16 cellular contexts compared by ENCODE assay signal in the genomic region with DNA sequence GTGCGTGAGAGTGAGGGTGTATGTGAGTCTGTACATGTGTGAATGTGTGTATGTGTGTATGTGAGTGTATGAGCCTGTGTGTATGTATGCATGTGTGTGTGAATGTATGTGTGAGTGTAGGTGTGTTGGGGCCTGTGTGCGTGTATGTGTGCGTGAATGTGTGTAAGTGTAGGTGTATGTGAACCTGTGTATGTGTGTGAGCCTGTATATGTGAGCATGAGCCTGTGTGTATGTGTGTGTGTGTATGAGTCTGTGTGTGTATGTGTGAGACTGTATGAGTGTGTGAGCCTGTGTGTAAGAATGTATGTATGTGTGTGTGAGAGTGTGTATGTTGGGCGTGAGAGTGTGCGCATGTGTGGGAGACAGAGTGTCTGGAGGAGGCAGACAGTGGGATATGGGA. TPM values are rescaled to one million over a fixed set of nuclear protein-coding genes. Genes with fewer than 3 reads are reported as not detected.
DNase-seq lines count a peak whose midpoint lies in the region; ATAC-seq, FAIRE-seq and TF ChIP-seq lines count a peak whose summit lies in the region.
"Had no signal": no experiment of that assay in that cellular context is flagged by ENCODE, and none has a peak within 500 bp of the region (broad histone marks: within the 10 kb centered on the region; RNA-seq: fewer than 3 reads in every experiment).

No MANE protein-coding gene starts in this region.

- H3K79me1 ChIP-seq in neuronal stem cell (ENCODE audit: low read depth, low read length) = no peaks in the 10 kb centered on the region

- no peak overlapping the region for H2AFZ ChIP-seq in HepG2 (ENCODE audit: low read length)
- no peak overlapping the region for H2AFZ ChIP-seq in neuronal stem cell (ENCODE audit: low read length)

- H3K4ac ChIP-seq in neuronal stem cell (ENCODE audit: low read length) = peak overlapping the region; percentile 53

- POLR2A ChIA-PET in HepG2 (lab: Yijun Ruan, JAX) = no interaction called here

- in situ Hi-C loops in HepG2 (cut with HindIII; ENCODE audit: extremely low pct_ligation_motif_present, low pct_unique_long_range_greater_than_20kb) = no loop called here

- no peak overlapping the region for H3K9ac ChIP-seq in HepG2 (ENCODE audit: insufficient read depth, low read depth, low read length)
- peak overlapping the region; percentile 64 for H3K9ac ChIP-seq in neuronal stem cell (ENCODE audit: low read depth, low read length, poor library complexity)

- peak; percentile 10; the same call in 1 of the 3 replicates for ATAC-seq in HepG2
- ATAC-seq in right lobe of liver = no peak
- ATAC-seq in esophagus mucosa = peak; percentile 19

- no peak overlapping the region for H4K8ac ChIP-seq in neuronal stem cell (ENCODE audit: low read depth, low read length)

- peak overlapping the region; percentile 88 for H2BK12ac ChIP-seq in neuronal stem cell (ENCODE audit: low read length)

- H2BK5ac ChIP-seq in neuronal stem cell (ENCODE audit: low read length) = no peak overlapping the region

- H4K20me1 ChIP-seq in HepG2 (ENCODE audit: insufficient read depth, low read length) = no peaks in the 10 kb centered on the region

- no peak for TF ChIP-seq CTCF in HepG2 (CRISPR knock-in tag; IDR thresholded peaks at IDR 0.05)
- TF ChIP-seq CTCF in right lobe of liver (IDR thresholded peaks at IDR 0.05) = no peak

- TF ChIP-seq EP300 in HepG2 (IDR thresholded peaks at IDR 0.05; ENCODE audit: low read depth in 2 of 2, low read length in 2 of 2) (no peak), HepG2 (CRISPR knock-in tag; IDR thresholded peaks at IDR 0.05; ENCODE audit: borderline replicate concordance) (no peak)

- H3K27me3 ChIP-seq in HepG2 (ENCODE audit: control insufficient read depth in 1 of 2, insufficient read depth in 2 of 2, low read length in 2 of 2) (peaks cover 4 to 42% of the 10 kb centered on the region in 2 experiments), right lobe of liver (no peaks in the 10 kb centered on the region), neuronal stem cell (ENCODE audit: control insufficient read depth in 3 of 3, insufficient read depth in 3 of 3, low read depth in 1 of 3, low read length in 3 of 3) (no peaks in the 10 kb centered on the region)
- H3K27me3 ChIP-seq: Peyer's patch had no signal

- peak overlapping the region; percentile 36 for H3K18ac ChIP-seq in neuronal stem cell (ENCODE audit: low read length)

- intact Hi-C loops in HepG2 (cut with micrococcal nuclease; ENCODE audit: unreplicated experiment) = no loop called here
- intact Hi-C loops in right lobe of liver (cut with DNase I) = no loop called here

- H2BK120ac ChIP-seq in neuronal stem cell (ENCODE audit: low read depth, low read length) = no peak overlapping the region

- CTCF ChIA-PET in HepG2 (lab: Yijun Ruan, JAX; ENCODE audit: low intra/inter-chr PET ratio, low total read pairs) = no interaction called here

- TF ChIP-seq POLR2A in HepG2 (IDR thresholded peaks at IDR 0.05; ENCODE audit: insufficient read depth in 1 of 2, low read depth in 2 of 2, low read length in 2 of 2) (no peak), right lobe of liver (IDR thresholded peaks at IDR 0.05) (no peak)

- no peak overlapping the region for H4K91ac ChIP-seq in neuronal stem cell (ENCODE audit: low read depth, low read length, poor library complexity)

- H3K4me3 ChIP-seq in HepG2 (replicated peaks in 1 of 3; ENCODE audit: insufficient read depth in 1 of 3, low read depth in 2 of 3, low read length in 3 of 3) = no peak overlapping the region
- no peak overlapping the region for H3K4me3 ChIP-seq in right lobe of liver
- H3K4me3 ChIP-seq in neuronal stem cell (ENCODE audit: low read length in 2 of 2) = peak overlapping the region in 1 of 2 donors; percentile 23
- H3K4me3 ChIP-seq: Peyer's patch had no signal

- H3K27ac ChIP-seq in HepG2 (ENCODE audit: extremely low read length, insufficient read depth, low read length) (no peak overlapping the region), right lobe of liver (no peak overlapping the region), neuronal stem cell (replicated peaks; ENCODE audit: low read length) (no peak overlapping the region)
- H3K27ac ChIP-seq: Peyer's patch had no signal

- no peaks in the 10 kb centered on the region for H3K79me2 ChIP-seq in HepG2 (ENCODE audit: insufficient read depth, low read length)

- no peaks in the 10 kb centered on the region for H3K9me3 ChIP-seq in HepG2 (ENCODE audit: low read length)
- no peaks in the 10 kb centered on the region for H3K9me3 ChIP-seq in right lobe of liver
- peaks cover 0 to 2% of the 10 kb centered on the region in 2 donors for H3K9me3 ChIP-seq in neuronal stem cell (replicated peaks in 1 of 2; ENCODE audit: control insufficient read depth in 2 of 2, insufficient read depth in 1 of 2, low read depth in 1 of 2, low read length in 2 of 2)
- H3K9me3 ChIP-seq: Peyer's patch had no signal

- peak overlapping the region; percentile 94 for H2BK15ac ChIP-seq in neuronal stem cell (ENCODE audit: low read length)

- H3K23ac ChIP-seq in neuronal stem cell (ENCODE audit: low read depth, low read length, poor library complexity) = peak overlapping the region; percentile 85

- no peak for DNase-seq in HepG2 (ENCODE audit: low spot score)
- no peak for DNase-seq in right lobe of liver
- DNase-seq in neuronal stem cell (ENCODE audit: low spot score) = no peak
- DNase-seq in AG08395 (ENCODE audit: low spot score) = no peak
- no peak for DNase-seq in middle frontal gyrus (ENCODE audit: extremely low spot score, low spot score)
- no peak for DNase-seq in DMS53 (lab: John Stamatoyannopoulos, UW)
- DNase-seq: EL, GF-D8, H9, NCI-H1105, NCI-H2029 treated with DMSO at 0.1 percent for 48 hours, NCI-H226, NCI-H524, NCI-H774, Peyer's patch had no signal

- no peak for FAIRE-seq in HepG2 (lab: Jason Lieb, UNC)

- WGBS in HepG2 (ENCODE audit: low lambda C conversion rate) = 82% methylated on average over 5 of the region's 5 CpGs
- 91% methylated on average over 5 of the region's 5 CpGs for WGBS in right lobe of liver (ENCODE audit: insufficient coverage, low coverage, low lambda C conversion rate, missing lambda C conversion rate)
- 100% methylated on average over 2 to 3 of the region's 5 CpGs for WGBS in neuronal stem cell (ENCODE audit: extremely low coverage in 2 of 2, insufficient read length in 2 of 2, insufficient replicate concordance in 1 of 2), 2 donors

- peak overlapping the region; percentile 82 for H3K14ac ChIP-seq in neuronal stem cell (ENCODE audit: low read length)

- peak overlapping the region; percentile 88 for H2AK5ac ChIP-seq in neuronal stem cell (ENCODE audit: low read depth, low read length)

- no peaks in the 10 kb centered on the region for H3K36me3 ChIP-seq in HepG2 (replicated peaks in 1 of 2; ENCODE audit: control insufficient read depth in 1 of 2, insufficient read depth in 2 of 2, low read length in 2 of 2)
- no peaks in the 10 kb centered on the region for H3K36me3 ChIP-seq in right lobe of liver
- no peaks in the 10 kb centered on the region for H3K36me3 ChIP-seq in neuronal stem cell (replicated peaks in 1 of 2; ENCODE audit: control insufficient read depth in 2 of 2, insufficient read depth in 2 of 2, low read length in 2 of 2)
- H3K36me3 ChIP-seq: Peyer's patch had no signal

- H3K4me1 ChIP-seq in HepG2 (ENCODE audit: insufficient read depth, low read length) = no peaks in the 10 kb centered on the region
- no peaks in the 10 kb centered on the region for H3K4me1 ChIP-seq in right lobe of liver
- H3K4me1 ChIP-seq in neuronal stem cell (ENCODE audit: control insufficient read depth in 2 of 2, insufficient read depth in 1 of 2, low read depth in 1 of 2, low read length in 2 of 2) = peaks cover 2% of the 10 kb centered on the region in 2 donors
- H3K4me1 ChIP-seq: Peyer's patch had no signal

- TF ChIP-seq RAD21 in HepG2 (CRISPR knock-in tag; IDR thresholded peaks at IDR 0.05) = no peak

- BruUV-seq in HepG2 (replicated peaks; lab: Mats Ljungman, UMichigan) = no TSS peak

- no peak overlapping the region for H3K4me2 ChIP-seq in HepG2 (ENCODE audit: low read depth, low read length)
- no peak overlapping the region for H3K4me2 ChIP-seq in neuronal stem cell (ENCODE audit: insufficient read depth, low read length, poor library complexity, severe bottlenecking)

TF ChIP-seq in HepG2, 621 proteins besides CTCF, POLR2A, EP300 and RAD21 (continues in another document):
- TF ChIP-seq SP1 (IDR thresholded peaks at IDR 0.05) = peak; percentile 33; the same call in 1 of the 2 replicates
- no peak for TF ChIP-seq SP1 (CRISPR knock-in tag; IDR thresholded peaks at IDR 0.05)
- TF ChIP-seq ZNF720 (CRISPR knock-in tag; IDR thresholded peaks at IDR 0.05) = no peak

RNA-seq across cellular contexts. Expression of a gene that starts 15.8 kb away (rescaled TPM):
- total RNA-seq in HepG2 (2016; rRNA removed; fragmentation: Illumina TruSeq; extraction: Trizol) = 29.1 and 50.9 TPM in 2 replicates
- 7.4 and 9.2 TPM in 2 replicates for total RNA-seq in HepG2 (2016; cell fraction: cytosol; rRNA removed; fragmentation: Illumina TruSeq; extraction: Trizol; ENCODE audit: low read depth)
- 22.2 and 47.3 TPM in 2 replicates for total RNA-seq in HepG2 (2016; cell fraction: insoluble cytoplasmic fraction; rRNA removed; fragmentation: Illumina TruSeq; extraction: Trizol)
- 23.9 and 29.0 TPM in 2 replicates for total RNA-seq in HepG2 (2016; cell fraction: membrane; rRNA removed; fragmentation: Illumina TruSeq; extraction: Trizol)
- total RNA-seq in HepG2 (2016; cell fraction: nucleus; rRNA removed; fragmentation: Illumina TruSeq; extraction: Trizol) = 55.3 and 65.2 TPM in 2 replicates
- 7.2 and 9.3 TPM in 2 replicates for polyA plus RNA-seq in HepG2 (2011; rRNA removed)
- 9.3 and 12.6 TPM in 2 replicates for polyA plus RNA-seq in HepG2 (2011; cell fraction: cytosol; rRNA removed)
- polyA plus RNA-seq in HepG2 (2011; cell fraction: nucleus; rRNA removed) = 21.3 and 25.5 TPM in 2 replicates
- polyA plus RNA-seq in HepG2 (2012) = 5.1 and 11.0 TPM in 2 replicates
- 10.7 and 10.8 TPM in 2 replicates for polyA plus RNA-seq in HepG2 (2016; cell fraction: cytosol; fragmentation: Illumina TruSeq; extraction: Trizol; ENCODE audit: low read depth)
- polyA plus RNA-seq in HepG2 (2016; cell fraction: insoluble cytoplasmic fraction; fragmentation: Illumina TruSeq; extraction: Trizol; ENCODE audit: low read depth) = 33.7 and 34.1 TPM in 2 replicates
- 22.4 and 24.8 TPM in 2 replicates for polyA plus RNA-seq in HepG2 (2016; cell fraction: membrane; fragmentation: Illumina TruSeq; extraction: Trizol; ENCODE audit: low read depth)
- polyA plus RNA-seq in HepG2 (2016; cell fraction: nucleus; fragmentation: Illumina TruSeq; extraction: Trizol; ENCODE audit: insufficient read depth, low read depth) = 96.6 and 101 TPM in 2 replicates
- polyA minus RNA-seq in HepG2 (2011; rRNA and poly(A)+ RNA removed; ENCODE audit: low replicate concordance) = 51.1 TPM in 1 of 2 replicates, not detected in the other
- 16.7 and 17.7 TPM in 2 replicates for polyA minus RNA-seq in HepG2 (2011; cell fraction: cytosol; rRNA and poly(A)+ RNA removed)
- polyA minus RNA-seq in HepG2 (2011; cell fraction: nucleus; rRNA and poly(A)+ RNA removed) = 11.1 and 13.5 TPM in 2 replicates
- 10 to 100 TPM in 5 of 6 experiments, 1 to 10 TPM in 1; 6.1 to 92.0 (median 48.3) TPM for total RNA-seq in right lobe of liver
- total RNA-seq in esophagus mucosa = 26.4 TPM
- 46.1 TPM for polyA plus RNA-seq in neuronal stem cell (2013, experiment 1 of 2)
- polyA plus RNA-seq in neuronal stem cell (2013, experiment 2 of 2) = 48.2 TPM

Comparison
In these comparisons a context has a peak if more than half of its experiments do, and no peak if none do; other contexts are left out.
1. ATAC-seq: peak in HepG2 (single experiment) and esophagus mucosa (single experiment); none in right lobe of liver (0 of 4).